12 cellular contexts compared by ENCODE assay signal in the genomic region with DNA sequence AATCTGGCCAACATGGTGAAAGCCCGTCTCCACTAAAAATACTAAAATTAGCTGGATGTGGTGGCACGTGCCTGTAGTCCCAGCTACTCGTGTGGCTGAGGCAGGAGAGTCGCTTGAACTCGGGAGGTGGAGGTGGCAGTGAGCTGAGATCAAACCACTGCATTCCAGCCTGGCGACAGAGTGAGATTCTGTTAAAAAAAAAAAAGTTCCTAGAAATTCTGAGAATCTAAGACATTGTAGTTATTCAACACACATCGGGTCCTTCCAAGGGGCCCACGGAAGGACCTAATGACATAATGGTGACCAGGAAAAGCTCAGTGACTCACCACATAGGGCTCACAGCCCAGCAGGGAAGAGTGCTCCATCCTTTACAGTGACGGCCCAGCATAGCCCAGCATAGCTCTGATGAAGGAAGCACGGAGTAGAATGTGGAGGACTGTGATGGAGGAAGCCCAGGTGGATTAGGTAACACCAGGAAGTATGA. TPM values are rescaled to one million over a fixed set of nuclear protein-coding genes. Genes with fewer than 3 reads are reported as not detected.
DNase-seq lines count a peak whose midpoint lies in the region; ATAC-seq, FAIRE-seq and TF ChIP-seq lines count a peak whose summit lies in the region.
"Not testable (repeated sequence)": the region's sequence is repeated elsewhere in the genome, so short reads cannot be mapped to it uniquely, and the experiment has no call there.
"Had no signal": no experiment of that assay in that cellular context is flagged by ENCODE, and none has a peak within 500 bp of the region (broad histone marks: within the 10 kb centered on the region; RNA-seq: fewer than 3 reads in every experiment).

No MANE protein-coding gene starts in this region.

- WGBS in GM23248 (ENCODE audit: low coverage in 1 of 2, low lambda C conversion rate in 2 of 2, missing lambda C conversion rate in 2 of 2), 2 experiments: 28 to 36% methylated on average over 10 of the region's 10 CpGs
- 45% methylated on average over 3 of the region's 10 CpGs; no CpG with 5 or more reads in 1 of the 2 experiments for WGBS in IMR-90 (ENCODE audit: extremely low coverage in 2 of 2, insufficient read length in 1 of 2), 2 experiments
- WGBS in mesendoderm (ENCODE audit: extremely low coverage, insufficient coverage, low lambda C conversion rate): no CpG with 5 or more reads among the region's 10 CpGs

- not testable (repeated sequence) for H3K56ac ChIP-seq in IMR-90 (ENCODE audit: extremely low read depth, insufficient read depth, low read length); mesendoderm (ENCODE audit: low read length)

- FAIRE-seq in urothelium cell line (lab: Jason Lieb, UNC): not testable (repeated sequence)

- H3K27me3 ChIP-seq in GM23248 (replicated peaks; ENCODE audit: insufficient read depth); Panc1 (ENCODE audit: control insufficient read depth, insufficient read depth, low read length); mesendoderm (ENCODE audit: insufficient read depth, low read length, poor library complexity): not testable (repeated sequence)
- H3K27me3 ChIP-seq in IMR-90 (ENCODE audit: control insufficient read depth, insufficient read depth, low read length): peaks cover 12% of the 10 kb centered on the region

- H3F3A ChIP-seq in GM23248 (ENCODE audit: insufficient read depth): not testable (repeated sequence)

- H3K9me3 ChIP-seq in GM23248 (ENCODE audit: low read depth); IMR-90 (ENCODE audit: control insufficient read depth, insufficient read depth, low read length); Panc1 (ENCODE audit: control insufficient read depth, insufficient read depth, low read depth, low read length): not testable (repeated sequence)

- CTCF ChIA-PET in Calu3 (lab: Charles Lee): interaction anchor here (0.6 to 1.3 kb wide), 6 partner anchors 70 to 802 kb away, joined by 3 to 5 read pairs (median 4); no protein-coding TSS in a partner anchor
- CTCF ChIA-PET in IMR-90 (lab: Yijun Ruan, JAX): not testable (repeated sequence)
- CTCF ChIA-PET in Panc1 (lab: Charles Lee): interaction anchor here (0.6 kb wide), 1 partner anchor 319 kb away, joined by 3 read pairs; no protein-coding TSS in a partner anchor

- H3K4me3 Mint-ChIP-seq in Calu3 (ENCODE audit: low read depth, unreplicated experiment): not testable (repeated sequence)

- not testable (repeated sequence) for TF ChIP-seq RAD21 in IMR-90 (IDR thresholded peaks at IDR 0.05; ENCODE audit: low read length)

- H3K4me1 Mint-ChIP-seq in Calu3 (ENCODE audit: low read depth, unreplicated experiment): not testable (repeated sequence)

- H3K14ac ChIP-seq in IMR-90 (replicated peaks; ENCODE audit: low read depth, low read length): not testable (repeated sequence)

- not testable (repeated sequence) for H3K4ac ChIP-seq in IMR-90 (ENCODE audit: low read depth, low read length); mesendoderm (ENCODE audit: low read depth, low read length)

- not testable (repeated sequence) for H4K8ac ChIP-seq in IMR-90 (ENCODE audit: low read depth in 2 of 2, low read length in 2 of 2); mesendoderm (ENCODE audit: low read depth, low read length)

- not testable (repeated sequence) for H3K4me2 ChIP-seq in GM23248 (ENCODE audit: unreplicated experiment); IMR-90 (ENCODE audit: low read depth, low read length); mesendoderm (ENCODE audit: low read length)

- not testable (repeated sequence) for H3K23ac ChIP-seq in IMR-90 (ENCODE audit: low read depth, low read length); mesendoderm (ENCODE audit: low read length)

- H2AK9ac ChIP-seq in IMR-90 (replicated peaks; ENCODE audit: low read depth, low read length, poor library complexity): not testable (repeated sequence)

- not testable (repeated sequence) for H2BK20ac ChIP-seq in IMR-90 (ENCODE audit: low read depth, low read length)

- H4K20me1 ChIP-seq in GM23248 (ENCODE audit: insufficient read depth); IMR-90 (ENCODE audit: insufficient read depth, low read length): not testable (repeated sequence)

- not testable (repeated sequence) for H2BK15ac ChIP-seq in IMR-90 (ENCODE audit: low read depth, low read length); mesendoderm (replicated peaks; ENCODE audit: low read depth)

- not testable (repeated sequence) for H2AK5ac ChIP-seq in IMR-90 (ENCODE audit: low read depth, low read length); mesendoderm (ENCODE audit: low read length)

- not testable (repeated sequence) for H3K4me1 ChIP-seq in GM23248 (ENCODE audit: insufficient read depth); IMR-90 (ENCODE audit: control insufficient read depth, insufficient read depth, low read length); Panc1 (ENCODE audit: control insufficient read depth, insufficient read depth, low read length); mesendoderm (ENCODE audit: control insufficient read depth, low read depth, low read length)

- H3K9ac ChIP-seq in GM23248; IMR-90 (ENCODE audit: low read depth, low read length); mesendoderm (ENCODE audit: low read length): not testable (repeated sequence)

- H3K36me3 ChIP-seq in GM23248 (ENCODE audit: low read depth); IMR-90 (ENCODE audit: control insufficient read depth, insufficient read depth, low read length); Panc1 (ENCODE audit: control insufficient read depth, insufficient read depth, low read length); mesendoderm (ENCODE audit: control insufficient read depth, insufficient read depth, low read length): not testable (repeated sequence)

- not testable (repeated sequence) for H3K18ac ChIP-seq in IMR-90 (ENCODE audit: low read depth, low read length); mesendoderm (ENCODE audit: low read length)

- not testable (repeated sequence) for H4K5ac ChIP-seq in IMR-90 (ENCODE audit: low read depth, low read length); mesendoderm (ENCODE audit: low read length)

- not testable (repeated sequence) for TF ChIP-seq CTCF in Calu3 (IDR thresholded peaks at IDR 0.05; ENCODE audit: unreplicated experiment); IMR-90 (conservative IDR thresholded peaks at IDR 0.05; ENCODE audit: low read depth, low read length); Panc1 (IDR thresholded peaks at IDR 0.05); fibroblast of the aortic adventitia (IDR thresholded peaks at IDR 0.05; ENCODE audit: insufficient read depth, low read length)

- not testable (repeated sequence) for H3K36me3 Mint-ChIP-seq in Calu3 (ENCODE audit: insufficient read depth, unreplicated experiment)

- not testable (repeated sequence) for H3K9me2 ChIP-seq in GM23248 (ENCODE audit: insufficient read depth)

- not testable (repeated sequence) for H2BK120ac ChIP-seq in IMR-90 (ENCODE audit: low read depth, low read length); mesendoderm (ENCODE audit: low read depth, low read length)

- not testable (repeated sequence) for H2BK5ac ChIP-seq in IMR-90 (ENCODE audit: low read depth, low read length, poor library complexity, severe bottlenecking); mesendoderm (ENCODE audit: low read length)

- not testable (repeated sequence) for H3K9me3 Mint-ChIP-seq in Calu3 (ENCODE audit: low read depth, unreplicated experiment)

- DNase-seq in Calu3 (peak; percentile 49), GM23248 (peak; percentile 35), IMR-90 (peak; percentile 3), astrocyte of the hippocampus (ENCODE audit: low read depth, low spot score) (peak; percentile 1), fibroblast of the aortic adventitia (ENCODE audit: low read depth) (peak; percentile 3), mesendoderm (peak; percentile 69), urothelium cell line (ENCODE audit: low spot score) (peak; percentile 27)
- DNase-seq in Panc1 (ENCODE audit: low read depth, low spot score): not testable (repeated sequence)

- POLR2A ChIA-PET in IMR-90 (lab: Charles Lee; ENCODE audit: unreplicated experiment): not testable (repeated sequence)
- POLR2A ChIA-PET in Panc1 (lab: Charles Lee): interaction anchor here (0.7 kb wide), 1 partner anchor 442 kb away, joined by 5 read pairs; no protein-coding TSS in a partner anchor

- intact Hi-C loops in Calu3 (cut with micrococcal nuclease; ENCODE audit: unreplicated experiment); IMR-90 (cut with micrococcal nuclease); Panc1 (cut with micrococcal nuclease; ENCODE audit: unreplicated experiment): not testable (repeated sequence)

- H2AFZ ChIP-seq in GM23248; IMR-90 (replicated peaks; ENCODE audit: low read length, poor library complexity): not testable (repeated sequence)

- in situ Hi-C loops in GM23248 (cut with MboI); IMR-90 (cut with MboI; ENCODE audit: low sequenced_read_pairs); Panc1 (cut with HindIII; ENCODE audit: low pct_unique_long_range_greater_than_20kb, low sequenced_read_pairs): not testable (repeated sequence)

- H3K79me1 ChIP-seq in IMR-90 (ENCODE audit: low read depth in 1 of 2, low read length in 2 of 2); mesendoderm (ENCODE audit: low read length): not testable (repeated sequence)

- dilution Hi-C loops in IMR-90 (cut with HindIII; ENCODE audit: low sequenced_read_pairs, unreplicated experiment): not testable (repeated sequence)

- not testable (repeated sequence) for H3K27ac Mint-ChIP-seq in Calu3 (ENCODE audit: unreplicated experiment)

- H3K9me1 ChIP-seq in IMR-90 (ENCODE audit: insufficient read depth, low read length): not testable (repeated sequence)

- ATAC-seq in IMR-90 (ENCODE audit: low read depth) (peak; percentile 57), Panc1 (peak; percentile 83; the same call in 1 of the 2 replicates)

- H4K91ac ChIP-seq in IMR-90 (ENCODE audit: insufficient read depth, low read depth, low read length): not testable (repeated sequence)

- not testable (repeated sequence) for TF ChIP-seq POLR2A in IMR-90 (IDR thresholded peaks at IDR 0.05; ENCODE audit: low read depth, low read length)

- not testable (repeated sequence) for H3K27ac ChIP-seq in GM23248; IMR-90 (ENCODE audit: insufficient read depth, low read length); Panc1 (ENCODE audit: low read length); mesendoderm (ENCODE audit: low read depth, low read length)

- peaks cover 35% of the 10 kb centered on the region for H3K27me3 Mint-ChIP-seq in Calu3 (ENCODE audit: unreplicated experiment)

- H3K4me3 ChIP-seq in GM23248; IMR-90 (ENCODE audit: insufficient read depth, low read depth, low read length); Panc1 (ENCODE audit: low read depth in 2 of 2, low read length in 2 of 2); fibroblast of the aortic adventitia (ENCODE audit: low read depth, low read length); mesendoderm (ENCODE audit: low read length): not testable (repeated sequence)

- H3K79me2 ChIP-seq in GM23248 (ENCODE audit: insufficient read depth); mesendoderm (ENCODE audit: control insufficient read depth, insufficient read depth, low read length): not testable (repeated sequence)

- not testable (repeated sequence) for BruUV-seq in Calu3 (replicated peaks; lab: Mats Ljungman, UMichigan); IMR-90 (replicated peaks; lab: Mats Ljungman, UMichigan); Panc1 (replicated peaks; lab: Mats Ljungman, UMichigan)

RNA-seq across cellular contexts. Expression of gene CYP2A7, which starts 22.7 kb away (rescaled TPM):
- total RNA-seq in Calu3 (2022): not detected in 2 replicates
- not detected in 2 replicates for total RNA-seq in GM23248 (2014; rRNA removed; shearing (Covaris generic))
- polyA plus RNA-seq in GM23248 (2016; fragmentation: Nextera tagmentation; extraction: Ambion mirVana): not detected in 2 replicates
- not detected in 2 replicates for total RNA-seq in IMR-90 (2012; rRNA removed)
- not detected in 2 replicates for polyA plus RNA-seq in IMR-90 (2012; rRNA removed)
- polyA plus RNA-seq in IMR-90 (2012; cell fraction: cytosol; rRNA removed): not detected in 2 replicates
- not detected in 2 replicates for polyA plus RNA-seq in IMR-90 (2012; cell fraction: nucleus; rRNA removed; ENCODE audit: low replicate concordance)
- total RNA-seq in Panc1 (2021; ENCODE audit: unreplicated experiment): not detected
- polyA plus RNA-seq in Panc1 (2012; ENCODE audit: insufficient read length): not detected
- not detected in 2 replicates for total RNA-seq in fibroblast of the aortic adventitia (ENCODE audit: low replicate concordance)
- polyA plus RNA-seq in mesendoderm (2013, experiment 1 of 2): 0.04 TPM
- polyA plus RNA-seq in mesendoderm (2013, experiment 2 of 2): not detected
- total RNA-seq: CD8-positive, alpha-beta memory T cell; GM23338; SJCRH30; T-cell had no signal
- polyA plus RNA-seq: CD8-positive, alpha-beta memory T cell; GM23338 had no signal

RNA-seq across cellular contexts. Expression of gene CYP2A6, which starts 54.5 kb away (rescaled TPM):
- total RNA-seq in Calu3 (2022) (not detected in 2 replicates), IMR-90 (2012; rRNA removed) (not detected in 2 replicates), Panc1 (2021; ENCODE audit: unreplicated experiment) (0.41 TPM), fibroblast of the aortic adventitia (ENCODE audit: low replicate concordance) (not detected in 2 replicates)
- total RNA-seq in GM23248 (2014; rRNA removed; shearing (Covaris generic)): not detected in 2 replicates
- polyA plus RNA-seq in GM23248 (2016; fragmentation: Nextera tagmentation; extraction: Ambion mirVana) (not detected in 2 replicates), IMR-90 (2012; rRNA removed) (not detected in 2 replicates)
- not detected in 2 replicates for polyA plus RNA-seq in IMR-90 (2012; cell fraction: cytosol; rRNA removed)
- not detected in 2 replicates for polyA plus RNA-seq in IMR-90 (2012; cell fraction: nucleus; rRNA removed; ENCODE audit: low replicate concordance)
- polyA plus RNA-seq in Panc1 (2012; ENCODE audit: insufficient read length): not detected
- polyA plus RNA-seq in mesendoderm (2013, experiment 1 of 2): 0.03 TPM
- 0.07 TPM for polyA plus RNA-seq in mesendoderm (2013, experiment 2 of 2)
- total RNA-seq: CD8-positive, alpha-beta memory T cell; GM23338; SJCRH30 had no signal
- polyA plus RNA-seq: CD8-positive, alpha-beta memory T cell had no signal
